8 cellular contexts compared by ENCODE assay signal in genomic region chr11:71447791-71448256, GRCh38. TPM values are rescaled to one million over a fixed set of nuclear protein-coding genes. Genes with fewer than 3 reads are reported as not detected.
DNase-seq lines count a peak whose midpoint lies in the region; ATAC-seq, FAIRE-seq and TF ChIP-seq lines count a peak whose summit lies in the region.

No MANE protein-coding gene starts in this region.

- peaks cover 31% of the 10 kb centered on the region for H4K20me1 ChIP-seq in astrocyte (ENCODE audit: insufficient read depth, low read length)

- peaks cover 11% of the 10 kb centered on the region for H3K4me1 Mint-ChIP-seq in astrocyte (ENCODE audit: low read depth, unreplicated experiment)

- H3K27ac ChIP-seq in RWPE1: peak overlapping the region; percentile 82
- H3K27ac ChIP-seq in astrocyte (ENCODE audit: low read depth, low read length): no peak overlapping the region
- H3K27ac ChIP-seq in skin epidermis: peak overlapping the region in 19 of 21 experiments; percentile 47 to 85 (median 72)

- DNase-seq in AG20443 (ENCODE audit: low spot score) (peak; percentile 34), HCEC 1CT (peak; percentile 9), RWPE1 (ENCODE audit: low spot score) (no peak), astrocyte (ENCODE audit: low read depth) (no peak), RCC 7860 (ENCODE audit: low spot score) (no peak)

- H3K4me1 ChIP-seq in astrocyte (ENCODE audit: insufficient read depth, low read length) (peaks cover 20% of the 10 kb centered on the region), iPS-15b (ENCODE audit: control insufficient read depth, insufficient read depth, low read length) (peaks cover 4% of the 10 kb centered on the region)

- no peak overlapping the region for H3K27ac Mint-ChIP-seq in astrocyte (ENCODE audit: unreplicated experiment)

- CTCF ChIA-PET in RWPE1 (lab: Yijun Ruan, JAX): no interaction called here

- H3K4me2 ChIP-seq in astrocyte (ENCODE audit: low read length): peak overlapping the region; percentile 100

- H3K36me3 Mint-ChIP-seq in astrocyte (ENCODE audit: low read depth, unreplicated experiment): peaks cover 18% of the 10 kb centered on the region

- no peak for FAIRE-seq in astrocyte (lab: Jason Lieb, UNC)
- no peak for FAIRE-seq in RCC 7860 (lab: Jason Lieb, UNC)

- POLR2A ChIA-PET in RWPE1 (lab: Yijun Ruan, JAX; ENCODE audit: low non-redundant PET): no interaction called here

- H3K27me3 ChIP-seq in astrocyte (ENCODE audit: insufficient read depth, low read length): no peaks in the 10 kb centered on the region
- H3K27me3 ChIP-seq in iPS-15b (ENCODE audit: control insufficient read depth, insufficient read depth, low read length): no peaks in the 10 kb centered on the region

- peak overlapping the region; percentile 93 for H3K4me3 Mint-ChIP-seq in astrocyte (ENCODE audit: unreplicated experiment)

- H3K4me3 ChIP-seq in astrocyte (ENCODE audit: insufficient read depth, low read depth, low read length) (peak overlapping the region; percentile 91), iPS-15b (ENCODE audit: low read depth, low read length) (peak overlapping the region; percentile 76), skin epidermis (peak overlapping the region; percentile 54 to 78 (median 63))

- H3K36me3 ChIP-seq in astrocyte (ENCODE audit: insufficient read depth, low read length) (peaks cover 15% of the 10 kb centered on the region), iPS-15b (ENCODE audit: control insufficient read depth, insufficient read depth, low read length) (peaks cover 22% of the 10 kb centered on the region)

- no peaks in the 10 kb centered on the region for H3K9me3 Mint-ChIP-seq in astrocyte (ENCODE audit: unreplicated experiment)

- peaks cover 14% of the 10 kb centered on the region for H3K79me2 ChIP-seq in astrocyte (ENCODE audit: insufficient read depth, low read length)

- no peak for ATAC-seq in HG03175 (IDR thresholded peaks at IDR 0.05; ENCODE audit: unreplicated experiment)

- H3K9ac ChIP-seq in astrocyte (ENCODE audit: low read length): peak overlapping the region; percentile 89
- peak overlapping the region; percentile 8 for H3K9ac ChIP-seq in iPS-15b (ENCODE audit: low read depth, low read length)

- no peak for TF ChIP-seq CTCF in RWPE1 (conservative IDR thresholded peaks at IDR 0.05; ENCODE audit: low read depth)
- TF ChIP-seq CTCF in astrocyte (IDR thresholded peaks at IDR 0.05; ENCODE audit: insufficient read depth, low read depth, low read length): no peak

- no peaks in the 10 kb centered on the region for H3K27me3 Mint-ChIP-seq in astrocyte (ENCODE audit: low read depth, unreplicated experiment)

- peak overlapping the region; percentile 54 for H2AFZ ChIP-seq in astrocyte (ENCODE audit: low read depth, low read length)

- H3K9me3 ChIP-seq in astrocyte (ENCODE audit: insufficient read depth, low read depth, low read length): no peaks in the 10 kb centered on the region
- no peaks in the 10 kb centered on the region for H3K9me3 ChIP-seq in iPS-15b (ENCODE audit: control insufficient read depth, insufficient read depth, low read length)

RNA-seq across cellular contexts. Expression of gene DHCR7, which starts 0.4 kb away (rescaled TPM):
- 76.1 and 92.8 TPM in 2 replicates for total RNA-seq in astrocyte

RNA-seq across cellular contexts. Expression of gene NADSYN1, which starts 5.2 kb away (rescaled TPM):
- total RNA-seq in astrocyte: 84.7 and 87.9 TPM in 2 replicates

Comparison
In these comparisons a context has a peak if more than half of its experiments do, and no peak if none do; other contexts are left out.
1. DNase-seq: peak in AG20443 (single experiment) and HCEC 1CT (single experiment); none in RWPE1 (single experiment), astrocyte (single experiment) and RCC 7860 (single experiment).
2. Peak in every context shown above with its lines, with median percentiles within 50 percentile points of each other: H3K4me3 ChIP-seq.